Comparison of ENCODE assay signal across 27 cellular contexts in genomic region chr16:7867831-7868230, GRCh38.
"Had no signal": no experiment of that assay in that cellular context is flagged by ENCODE, and none has a peak within 500 bp of the region (broad histone marks: within the 10 kb centered on the region; RNA-seq: fewer than 3 reads in every experiment).

No MANE protein-coding gene starts in this region.

- H2AFZ ChIP-seq: hepatocyte, parathyroid adenoma had no signal

- H3K4me3 ChIP-seq: colonic mucosa, gastroesophageal sphincter, heart left ventricle, hepatocyte, left ventricle myocardium inferior, lower lobe of right lung, smooth muscle cell, suprapubic skin, transverse colon, upper lobe of right lung, vagina had no signal

- H3K9ac ChIP-seq: parathyroid adenoma had no signal

- H3K9me3 ChIP-seq: colonic mucosa, gastroesophageal sphincter, left ventricle myocardium inferior, lower lobe of right lung, suprapubic skin, transverse colon, upper lobe of right lung, vagina had no signal

- ATAC-seq: esophagus mucosa; foreskin keratinocyte; gastroesophageal sphincter; heart left ventricle; left colon; lower lobe of right lung; natural killer cell treated with Interleukin-12 subunit alpha and Interleukin-12 subunit beta and Interleukin-15 and Interleukin-18, amount 100 ng/mL, for 72 hours; sciatic nerve; stimulated activated naive CD8-positive, alpha-beta T cell treated with anti-CD3 and anti-CD28 coated beads, Interleukin-15, amount 100 ng/mL, for 72 hours; upper lobe of right lung had no signal

- H3K27me3 ChIP-seq: colonic mucosa, foreskin keratinocyte, gastroesophageal sphincter, hepatocyte, suprapubic skin, transverse colon, upper lobe of right lung, vagina had no signal

- H3K27ac ChIP-seq: colonic mucosa, epithelial cell of prostate, foreskin keratinocyte, gastroesophageal sphincter, heart left ventricle, hepatocyte, left ventricle myocardium inferior, lower lobe of right lung, parathyroid adenoma, suprapubic skin, transverse colon, upper lobe of right lung, vagina had no signal

- DNase-seq: colonic mucosa; effector CD8-positive, alpha-beta T cell; endodermal cell; foreskin keratinocyte; heart left ventricle; kidney; left colon; left ventricle myocardium inferior; lower lobe of right lung; stimulated activated CD4-positive, alpha-beta T cell treated with anti-CD3 and anti-CD28 coated beads, Interleukin-12 subunit alpha, Interleukin-12 subunit beta, amount 100 ng/mL, for 4 hours; stimulated activated CD4-positive, alpha-beta T cell treated with anti-CD3 and anti-CD28 coated beads, Interleukin-1b, Interleukin-23, amount 100 ng/mL, for 48 hours; stimulated activated CD4-positive, alpha-beta T cell treated with anti-CD3 and anti-CD28 coated beads, Interleukin-4, amount 100 ng/mL, for 1 hour; stimulated activated CD8-positive, alpha-beta memory T cell treated with anti-CD3 and anti-CD28 coated beads, Interleukin-4, amount 100 ng/mL, for 48 hours; stimulated activated naive CD4-positive, alpha-beta T cell; stimulated activated naive CD8-positive, alpha-beta T cell treated with anti-CD3 and anti-CD28 coated beads, Interleukin-15, amount 100 ng/mL, for 72 hours; transverse colon; upper lobe of right lung had no signal

- H3K4me1 ChIP-seq: colonic mucosa, foreskin keratinocyte, gastroesophageal sphincter, heart left ventricle, left ventricle myocardium inferior, lower lobe of right lung, parathyroid adenoma, suprapubic skin, transverse colon, upper lobe of right lung, vagina had no signal

- FAIRE-seq: kidney had no signal

- H3K36me3 ChIP-seq: colonic mucosa, gastroesophageal sphincter, heart left ventricle, left ventricle myocardium inferior, lower lobe of right lung, suprapubic skin, transverse colon, upper lobe of right lung, vagina had no signal

- H3K4me2 ChIP-seq: hepatocyte, smooth muscle cell had no signal

- H3K79me2 ChIP-seq: hepatocyte, parathyroid adenoma had no signal
